Comparison of ENCODE assay signal across 25 cellular contexts in the genomic region with DNA sequence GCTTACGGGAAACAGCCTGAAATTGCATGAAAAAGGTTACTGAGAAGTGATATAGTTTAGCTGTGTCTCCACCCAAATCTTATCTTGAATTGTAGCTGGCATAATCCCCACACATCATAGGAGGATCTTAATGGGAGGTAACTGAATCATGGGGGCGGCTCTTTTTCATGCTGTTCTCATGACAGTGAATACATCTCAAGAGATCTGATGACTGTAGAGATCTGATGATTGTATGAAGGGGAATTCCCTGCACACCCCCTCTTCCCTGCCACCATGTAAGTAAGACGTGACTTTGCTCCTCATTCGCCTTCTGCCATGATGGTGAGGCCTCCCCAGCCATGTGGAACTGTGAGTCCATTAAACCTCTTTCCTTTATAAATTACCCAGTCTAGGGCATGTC.
A peak's percentile ranks its signal among the peaks of the same experiment; 100 is the strongest.
DNase-seq lines count a peak whose midpoint lies in the region; ATAC-seq and TF ChIP-seq lines count a peak whose summit lies in the region.
"Had no signal": no experiment of that assay in that cellular context is flagged by ENCODE, and none has a peak within 500 bp of the region (broad histone marks: within the 10 kb centered on the region; RNA-seq: fewer than 3 reads in every experiment).

No MANE protein-coding gene starts in this region.

- no peak for TF ChIP-seq EP300 in sigmoid colon (IDR thresholded peaks at IDR 0.05)

- H3K27ac Mint-ChIP-seq in stimulated activated naive CD8-positive, alpha-beta T cell treated with anti-CD3 and anti-CD28 coated beads, Interleukin-15, amount 100 ng/mL, for 72 hours: no peak overlapping the region
- H3K27ac Mint-ChIP-seq: mesothelial cell of epicardium; naive thymus-derived CD8-positive, alpha-beta T cell had no signal

- peaks cover 43% of the 10 kb centered on the region for H3K27me3 Mint-ChIP-seq in stimulated activated naive CD8-positive, alpha-beta T cell treated with anti-CD3 and anti-CD28 coated beads, Interleukin-15, amount 100 ng/mL, for 72 hours

- no peak for TF ChIP-seq POLR2A in sigmoid colon (IDR thresholded peaks at IDR 0.05)

- no peak for DNase-seq in activated CD4-positive, CD25-positive, alpha-beta regulatory T cell treated with anti-CD3 and anti-CD28 coated beads, Interleukin-2, amount 50 U/mL, for 72 hours
- DNase-seq in stimulated activated CD4-positive, alpha-beta T cell treated with anti-CD3 and anti-CD28 coated beads, Interleukin-15, amount 100 ng/mL, for 24 hours: peak; percentile 45
- no peak for DNase-seq in stimulated activated CD4-positive, alpha-beta T cell treated with anti-CD3 and anti-CD28 coated beads, Interleukin-12 subunit alpha, Interleukin-12 subunit beta, amount 100 ng/mL, for 4 hours
- DNase-seq in head of caudate nucleus: peak in 22 of 42 donors; percentile 16 to 83 (median 42)
- no peak for DNase-seq in stimulated activated naive CD8-positive, alpha-beta T cell treated with anti-CD3 and anti-CD28 coated beads, Interleukin-15, amount 100 ng/mL, for 72 hours
- DNase-seq in sigmoid colon: no peak
- DNase-seq in NCI-H1930 (lab: John Stamatoyannopoulos, UW): no peak
- DNase-seq: 8988T; activated gamma-delta T cell treated with Interleukin-2 at 50 U/mL for 16 hours; AML-193; cerebellar nuclear complex; GDM1; Kasumi-1; left lung; naive thymus-derived CD8-positive, alpha-beta T cell; NCI-H1048; NCI-H2029; PC-3; right cardiac atrium; SHP77; stomach; SW 1271; transverse colon had no signal

- H3K27me3 ChIP-seq in sigmoid colon: no peaks in the 10 kb centered on the region
- H3K27me3 ChIP-seq: left lung, stomach, transverse colon had no signal

- H3K27ac ChIP-seq in sigmoid colon: no peak overlapping the region
- H3K27ac ChIP-seq: left lung, stomach, transverse colon had no signal

- no peaks in the 10 kb centered on the region for H3K9me3 ChIP-seq in sigmoid colon
- H3K9me3 ChIP-seq: left lung, stomach, transverse colon had no signal

- intact Hi-C loops in head of caudate nucleus (cut with DNase I): no loop called here
- intact Hi-C loops in sigmoid colon (cut with DNase I): no loop called here

- no peaks in the 10 kb centered on the region for H3K4me1 ChIP-seq in sigmoid colon
- H3K4me1 ChIP-seq: transverse colon had no signal

- H3K36me3 ChIP-seq in sigmoid colon: no peaks in the 10 kb centered on the region
- H3K36me3 ChIP-seq: left lung, stomach, transverse colon had no signal

- H3K9me3 Mint-ChIP-seq in stimulated activated naive CD8-positive, alpha-beta T cell treated with anti-CD3 and anti-CD28 coated beads, Interleukin-15, amount 100 ng/mL, for 72 hours: peaks cover 18 to 23% of the 10 kb centered on the region in 2 donors
- H3K9me3 Mint-ChIP-seq: naive thymus-derived CD8-positive, alpha-beta T cell had no signal

- H3K4me1 Mint-ChIP-seq in stimulated activated naive CD8-positive, alpha-beta T cell treated with anti-CD3 and anti-CD28 coated beads, Interleukin-15, amount 100 ng/mL, for 72 hours: peaks cover 34% of the 10 kb centered on the region
- H3K4me1 Mint-ChIP-seq: mesothelial cell of epicardium had no signal

- no peak overlapping the region for H3K4me3 Mint-ChIP-seq in stimulated activated naive CD8-positive, alpha-beta T cell treated with anti-CD3 and anti-CD28 coated beads, Interleukin-15, amount 100 ng/mL, for 72 hours
- H3K4me3 Mint-ChIP-seq: mesothelial cell of epicardium; naive thymus-derived CD8-positive, alpha-beta T cell had no signal

- no peak overlapping the region for H3K4me3 ChIP-seq in sigmoid colon
- H3K4me3 ChIP-seq: left lung, stomach, transverse colon had no signal

- peak; percentile 83 to 85 for ATAC-seq in activated CD4-positive, CD25-positive, alpha-beta regulatory T cell treated with anti-CD3 and anti-CD28 coated beads, Interleukin-2, amount 50 U/mL, for 24 hours
- ATAC-seq in stimulated activated naive CD8-positive, alpha-beta T cell treated with anti-CD3 and anti-CD28 coated beads, Interleukin-15, amount 100 ng/mL, for 72 hours: peak; percentile 68
- ATAC-seq: left lung, PC-3, right cardiac atrium had no signal

- no peak for TF ChIP-seq CTCF in sigmoid colon (IDR thresholded peaks at IDR 0.05)

- WGBS in sigmoid colon, 2 donors: 88 to 95% methylated on average over 4 of the region's 4 CpGs

Comparison
In these comparisons a context has a peak if more than half of its experiments do, and no peak if none do; other contexts are left out.
1. DNase-seq: peak in stimulated activated CD4-positive, alpha-beta T cell treated with anti-CD3 and anti-CD28 coated beads, Interleukin-15, amount 100 ng/mL, for 24 hours (single experiment) and head of caudate nucleus (22 of 42); none in activated CD4-positive, CD25-positive, alpha-beta regulatory T cell treated with anti-CD3 and anti-CD28 coated beads, Interleukin-2, amount 50 U/mL, for 72 hours (single experiment), stimulated activated CD4-positive, alpha-beta T cell treated with anti-CD3 and anti-CD28 coated beads, Interleukin-12 subunit alpha, Interleukin-12 subunit beta, amount 100 ng/mL, for 4 hours (single experiment), stimulated activated naive CD8-positive, alpha-beta T cell treated with anti-CD3 and anti-CD28 coated beads, Interleukin-15, amount 100 ng/mL, for 72 hours (0 of 2), sigmoid colon (single experiment) and NCI-H1930 (0 of 2).